Comparison of ENCODE assay signal across 14 cellular contexts in the genomic region with DNA sequence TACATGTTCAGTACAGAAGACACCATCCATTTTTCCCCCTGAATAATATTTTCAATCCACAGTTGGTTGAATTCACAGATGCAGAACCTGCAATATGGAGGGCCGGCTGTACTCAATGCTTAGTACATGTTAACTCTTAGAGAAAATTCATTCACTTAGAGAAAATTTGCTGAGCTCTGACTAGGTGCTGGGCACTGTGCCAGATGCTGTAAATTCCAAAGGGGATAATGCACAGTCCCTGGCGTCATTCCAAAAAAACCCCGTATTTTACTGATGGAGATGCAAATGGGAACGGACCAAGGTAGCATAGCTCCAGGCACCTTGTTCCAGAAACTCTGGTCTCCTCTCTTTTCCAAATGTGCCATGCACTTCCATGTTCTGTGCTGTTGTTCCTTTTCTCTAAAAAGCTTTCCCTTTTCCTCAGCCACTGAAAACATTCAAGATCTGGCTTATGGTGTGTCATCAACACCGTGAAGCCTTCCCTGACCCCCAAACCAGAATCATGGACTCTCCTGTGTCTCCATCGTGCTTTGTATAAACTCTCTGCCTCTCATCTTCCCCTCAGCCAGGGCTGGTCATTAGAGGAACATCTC. TPM values are rescaled to one million over a fixed set of nuclear protein-coding genes. Genes with fewer than 3 reads are reported as not detected.
DNase-seq lines count a peak whose midpoint lies in the region; ATAC-seq and TF ChIP-seq lines count a peak whose summit lies in the region.
"Had no signal": no experiment of that assay in that cellular context is flagged by ENCODE, and none has a peak within 500 bp of the region (broad histone marks: within the 10 kb centered on the region; RNA-seq: fewer than 3 reads in every experiment).

No MANE protein-coding gene starts in this region.

- no peaks in the 10 kb centered on the region for H3K36me3 Mint-ChIP-seq in activated CD8-positive, alpha-beta T cell treated with anti-CD3 and anti-CD28 coated beads, Interleukin-2, amount 10 ng/mL, durations not matched to agents 7 days and 5 days (ENCODE audit: low read depth)
- H3K36me3 Mint-ChIP-seq: natural killer cell had no signal

- DNase-seq in Daoy (ENCODE audit: low read depth) (peak; percentile 75), NCI-H82 treated with DMSO at 0.1 percent for 48 hours (lab: John Stamatoyannopoulos, UW; ENCODE audit: unreplicated experiment) (peak; percentile 11), foreskin keratinocyte (peak; percentile 32 to 66), 8988T (no peak), cerebellar cortex (ENCODE audit: low spot score) (no peak)
- DNase-seq in activated CD8-positive, alpha-beta T cell treated with anti-CD3 and anti-CD28 coated beads, Interleukin-2, amount 10 ng/mL, durations not matched to agents 7 days and 5 days, result no peak
- no peak for DNase-seq in activated T-cell treated with anti-CD3 and anti-CD28 coated beads, Interleukin-2, amount 50 U/mL, for 1 hour
- DNase-seq: activated CD8-positive, alpha-beta memory T cell treated with anti-CD3 and anti-CD28 coated beads, Interleukin-2, amount 50 U/mL, for 48 hours; natural killer cell; NCI-H2107; retina; SIG-M5; WERI-Rb-1 had no signal

- no peak overlapping the region for H3K4me3 Mint-ChIP-seq in activated CD8-positive, alpha-beta T cell treated with anti-CD3 and anti-CD28 coated beads, Interleukin-2, amount 10 ng/mL, durations not matched to agents 7 days and 5 days
- H3K4me3 Mint-ChIP-seq: natural killer cell had no signal

- no peak for ATAC-seq in foreskin keratinocyte
- ATAC-seq in activated CD8-positive, alpha-beta T cell treated with anti-CD3 and anti-CD28 coated beads, Interleukin-2, amount 10 ng/mL, durations not matched to agents 7 days and 5 days, result no peak
- ATAC-seq: natural killer cell had no signal

- H3K27me3 ChIP-seq in foreskin keratinocyte, result peaks cover 3% of the 10 kb centered on the region

- no peak for TF ChIP-seq CTCF in foreskin keratinocyte (conservative IDR thresholded peaks at IDR 0.05)

- no peaks in the 10 kb centered on the region for H3K9me3 Mint-ChIP-seq in activated CD8-positive, alpha-beta T cell treated with anti-CD3 and anti-CD28 coated beads, Interleukin-2, amount 10 ng/mL, durations not matched to agents 7 days and 5 days (ENCODE audit: insufficient read depth)
- H3K9me3 Mint-ChIP-seq: natural killer cell had no signal

- POLR2A ChIA-PET in activated CD8-positive, alpha-beta T cell treated with anti-CD3 and anti-CD28 coated beads, Interleukin-2, amount 10 ng/mL, durations not matched to agents 7 days and 5 days (lab: Charles Lee), result no interaction called here

- H3K4me1 Mint-ChIP-seq in activated CD8-positive, alpha-beta T cell treated with anti-CD3 and anti-CD28 coated beads, Interleukin-2, amount 10 ng/mL, durations not matched to agents 7 days and 5 days (ENCODE audit: low read depth), result no peaks in the 10 kb centered on the region
- H3K4me1 Mint-ChIP-seq: natural killer cell had no signal

- H3K27me3 Mint-ChIP-seq in activated CD8-positive, alpha-beta T cell treated with anti-CD3 and anti-CD28 coated beads, Interleukin-2, amount 10 ng/mL, durations not matched to agents 7 days and 5 days (ENCODE audit: low read depth), result peaks cover 31% of the 10 kb centered on the region

- no peak overlapping the region for H3K27ac Mint-ChIP-seq in activated CD8-positive, alpha-beta T cell treated with anti-CD3 and anti-CD28 coated beads, Interleukin-2, amount 10 ng/mL, durations not matched to agents 7 days and 5 days
- H3K27ac Mint-ChIP-seq: natural killer cell had no signal

- no peak for TF ChIP-seq RAD21 in Ishikawa (IDR thresholded peaks at IDR 0.05; ENCODE audit: low read depth)

- TF ChIP-seq EP300 in Ishikawa (IDR thresholded peaks at IDR 0.05; ENCODE audit: borderline replicate concordance), result no peak

- no peaks in the 10 kb centered on the region for H3K4me1 ChIP-seq in foreskin keratinocyte

- H3K27ac ChIP-seq in foreskin keratinocyte, result no peak overlapping the region
- H3K27ac ChIP-seq: WERI-Rb-1 had no signal

- CTCF ChIA-PET in activated CD8-positive, alpha-beta T cell treated with anti-CD3 and anti-CD28 coated beads, Interleukin-2, amount 10 ng/mL, durations not matched to agents 7 days and 5 days (lab: Charles Lee), result no interaction called here

TF ChIP-seq in Ishikawa, 13 proteins besides CTCF, POLR2A, EP300 and RAD21:
- TF ChIP-seq, protein P1, sequence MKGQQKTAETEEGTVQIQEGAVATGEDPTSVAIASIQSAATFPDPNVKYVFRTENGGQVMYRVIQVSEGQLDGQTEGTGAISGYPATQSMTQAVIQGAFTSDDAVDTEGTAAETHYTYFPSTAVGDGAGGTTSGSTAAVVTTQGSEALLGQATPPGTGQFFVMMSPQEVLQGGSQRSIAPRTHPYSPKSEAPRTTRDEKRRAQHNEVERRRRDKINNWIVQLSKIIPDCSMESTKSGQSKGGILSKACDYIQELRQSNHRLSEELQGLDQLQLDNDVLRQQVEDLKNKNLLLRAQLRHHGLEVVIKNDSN (IDR thresholded peaks at IDR 0.05), result no peak
- TF ChIP-seq NFIC (IDR thresholded peaks at IDR 0.05), result peak; percentile 82

RNA-seq across cellular contexts. Expression of a gene that starts 55.7 kb away (rescaled TPM):
- total RNA-seq in Daoy (2014; rRNA removed; shearing (Covaris generic)), result 0.74 and 0.86 TPM in 2 replicates
- not detected in 2 replicates for total RNA-seq in foreskin keratinocyte
- 0.01 TPM in 1 of 2 replicates, not detected in the other for polyA plus RNA-seq in foreskin keratinocyte
- under 1 TPM; 0.37 to 0.76 TPM for total RNA-seq in activated CD8-positive, alpha-beta T cell treated with anti-CD3 and anti-CD28 coated beads, Interleukin-2, amount 10 ng/mL, durations not matched to agents 7 days and 5 days

Comparison
In these comparisons a context has a peak if more than half of its experiments do, and no peak if none do; other contexts are left out.
1. DNase-seq: peak in Daoy (single experiment), NCI-H82 treated with DMSO at 0.1 percent for 48 hours (single experiment) and foreskin keratinocyte (2 of 2); none in 8988T (single experiment), activated CD8-positive, alpha-beta T cell treated with anti-CD3 and anti-CD28 coated beads, Interleukin-2, amount 10 ng/mL, durations not matched to agents 7 days and 5 days (single experiment), activated T-cell treated with anti-CD3 and anti-CD28 coated beads, Interleukin-2, amount 50 U/mL, for 1 hour (single experiment) and cerebellar cortex (single experiment).